In genomic region chr1:1781526-1781903, GRCh38 we compare ENCODE assay signal across 12 cellular contexts. TPM values are rescaled to one million over a fixed set of nuclear protein-coding genes. Genes with fewer than 3 reads are reported as not detected.
A peak's percentile ranks its signal among the peaks of the same experiment; 100 is the strongest.
DNase-seq lines count a peak whose midpoint lies in the region; ATAC-seq and TF ChIP-seq lines count a peak whose summit lies in the region.
"Had no signal": no experiment of that assay in that cellular context is flagged by ENCODE, and none has a peak within 500 bp of the region (broad histone marks: within the 10 kb centered on the region; RNA-seq: fewer than 3 reads in every experiment).

No MANE protein-coding gene starts in this region.

- peaks cover 40% of the 10 kb centered on the region for H3K4me1 Mint-ChIP-seq in T-helper 1 cell treated with Interleukin-12 subunit alpha and Interleukin-12 subunit beta and Interleukin-4 antibody, amounts not matched to agents 30 μg/mL and 1 μg/mL, for 36 hours (ENCODE audit: low read depth)
- H3K4me1 Mint-ChIP-seq in stimulated activated memory B cell treated with anti-CD40 and anti-IgM and Interleukin-4, amounts not matched to agents 10 μg/mL and 1 μg/mL and 100 μg/mL, for 72 hours = peaks cover 60% of the 10 kb centered on the region

- H3K4me3 ChIP-seq in esophagus muscularis mucosa = peak overlapping the region in 3 of 4 donors; percentile 34 to 46 (median 41)
- H3K4me3 ChIP-seq: SJSA1 had no signal

- H3K4me3 Mint-ChIP-seq in T-helper 1 cell treated with Interleukin-12 subunit alpha and Interleukin-12 subunit beta and Interleukin-4 antibody, amounts not matched to agents 30 μg/mL and 1 μg/mL, for 36 hours = peak overlapping the region; percentile 2
- peak overlapping the region; percentile 72 for H3K4me3 Mint-ChIP-seq in stimulated activated memory B cell treated with anti-CD40 and anti-IgM and Interleukin-4, amounts not matched to agents 10 μg/mL and 1 μg/mL and 100 μg/mL, for 72 hours

- H3K27ac Mint-ChIP-seq in T-helper 1 cell treated with Interleukin-12 subunit alpha and Interleukin-12 subunit beta and Interleukin-4 antibody, amounts not matched to agents 30 μg/mL and 1 μg/mL, for 36 hours = peak overlapping the region; percentile 95
- peak overlapping the region; percentile 95 for H3K27ac Mint-ChIP-seq in stimulated activated memory B cell treated with anti-CD40 and anti-IgM and Interleukin-4, amounts not matched to agents 10 μg/mL and 1 μg/mL and 100 μg/mL, for 72 hours

- H3K9me3 Mint-ChIP-seq in T-helper 1 cell treated with Interleukin-12 subunit alpha and Interleukin-12 subunit beta and Interleukin-4 antibody, amounts not matched to agents 30 μg/mL and 1 μg/mL, for 36 hours = no peaks in the 10 kb centered on the region
- H3K9me3 Mint-ChIP-seq in stimulated activated memory B cell treated with anti-CD40 and anti-IgM and Interleukin-4, amounts not matched to agents 10 μg/mL and 1 μg/mL and 100 μg/mL, for 72 hours = no peaks in the 10 kb centered on the region

- TF ChIP-seq EP300 in esophagus muscularis mucosa (IDR thresholded peaks at IDR 0.05) = no peak

- no peak for ATAC-seq in stimulated activated memory B cell treated with anti-CD40 and anti-IgM and Interleukin-4, amounts not matched to agents 10 μg/mL and 1 μg/mL and 100 μg/mL, for 72 hours
- ATAC-seq in GM19395 (IDR thresholded peaks at IDR 0.05; ENCODE audit: unreplicated experiment) = no peak
- no peak for ATAC-seq in GM18498 (IDR thresholded peaks at IDR 0.05; ENCODE audit: unreplicated experiment)

- peaks cover 54 to 68% (median 64%) of the 10 kb centered on the region in 4 donors for H3K4me1 ChIP-seq in esophagus muscularis mucosa

- no peaks in the 10 kb centered on the region for H3K27me3 ChIP-seq in esophagus muscularis mucosa
- H3K27me3 ChIP-seq: heart left ventricle, SJSA1 had no signal

- H3K27me3 Mint-ChIP-seq in T-helper 1 cell treated with Interleukin-12 subunit alpha and Interleukin-12 subunit beta and Interleukin-4 antibody, amounts not matched to agents 30 μg/mL and 1 μg/mL, for 36 hours (ENCODE audit: low read depth) = no peaks in the 10 kb centered on the region
- H3K27me3 Mint-ChIP-seq in stimulated activated memory B cell treated with anti-CD40 and anti-IgM and Interleukin-4, amounts not matched to agents 10 μg/mL and 1 μg/mL and 100 μg/mL, for 72 hours = no peaks in the 10 kb centered on the region

- TF ChIP-seq POLR2A in Raji (IDR thresholded peaks at IDR 0.05; ENCODE audit: insufficient read depth, low read depth, low read length) = peak; percentile 26; the same call in 1 of the 2 replicates
- no peak for TF ChIP-seq POLR2A in esophagus muscularis mucosa (IDR thresholded peaks at IDR 0.05; ENCODE audit: low read depth)

- peak overlapping the region; percentile 66 to 95 (median 82) for H3K27ac ChIP-seq in esophagus muscularis mucosa (replicated peaks in 1 of 4)
- H3K27ac ChIP-seq: SJSA1 had no signal

- H3K36me3 ChIP-seq in esophagus muscularis mucosa = peaks cover 15 to 24% (median 21%) of the 10 kb centered on the region in 4 donors

- intact Hi-C loops in esophagus muscularis mucosa (cut with DNase I) = no loop called here

- H3K9me3 ChIP-seq in esophagus muscularis mucosa = no peaks in the 10 kb centered on the region
- H3K9me3 ChIP-seq: heart left ventricle had no signal

- DNase-seq in T-helper 1 cell (no peak), esophagus muscularis mucosa (ENCODE audit: extremely low spot score) (no peak), epidermal melanocyte (ENCODE audit: insufficient read length, low spot score) (no peak)
- DNase-seq: anterior cingulate cortex, NCI-H1092 treated with DMSO at 0.1 percent for 48 hours had no signal

- peaks cover 15% of the 10 kb centered on the region for H3K36me3 Mint-ChIP-seq in T-helper 1 cell treated with Interleukin-12 subunit alpha and Interleukin-12 subunit beta and Interleukin-4 antibody, amounts not matched to agents 30 μg/mL and 1 μg/mL, for 36 hours (ENCODE audit: low read depth)
- H3K36me3 Mint-ChIP-seq in stimulated activated memory B cell treated with anti-CD40 and anti-IgM and Interleukin-4, amounts not matched to agents 10 μg/mL and 1 μg/mL and 100 μg/mL, for 72 hours = peaks cover 8% of the 10 kb centered on the region

- 61% methylated on average over 7 of the region's 7 CpGs for WGBS in esophagus muscularis mucosa

- no peak for TF ChIP-seq CTCF in esophagus muscularis mucosa (IDR thresholded peaks at IDR 0.05)

RNA-seq across cellular contexts. Expression of gene NADK, which starts 3.2 kb away (rescaled TPM):
- 100 to 1,000 TPM in 1 of 4 donors, 10 to 100 TPM in 3; 66.4 to 119 (median 82.7) TPM for total RNA-seq in esophagus muscularis mucosa

RNA-seq across cellular contexts. Expression of gene CDK11A, which starts 57.4 kb away (rescaled TPM):
- 10 to 100 TPM; 18.2 to 46.9 (median 31.4) TPM for total RNA-seq in esophagus muscularis mucosa
